ENCODE assay signal across 1 cellular context in genomic region chr6:157638779-157639178, GRCh38.
TF ChIP-seq lines count a peak whose summit lies in the region.

No MANE protein-coding gene starts in this region.

TF ChIP-seq in HEK293, 187 proteins besides CTCF, POLR2A, EP300 and RAD21 (continued from another document):
- TF ChIP-seq PRDM6 (tag by site-specific recombination; IDR thresholded peaks at IDR 0.05), result no peak
